Comparison of ENCODE assay signal across 1 cellular context in the genomic region with DNA sequence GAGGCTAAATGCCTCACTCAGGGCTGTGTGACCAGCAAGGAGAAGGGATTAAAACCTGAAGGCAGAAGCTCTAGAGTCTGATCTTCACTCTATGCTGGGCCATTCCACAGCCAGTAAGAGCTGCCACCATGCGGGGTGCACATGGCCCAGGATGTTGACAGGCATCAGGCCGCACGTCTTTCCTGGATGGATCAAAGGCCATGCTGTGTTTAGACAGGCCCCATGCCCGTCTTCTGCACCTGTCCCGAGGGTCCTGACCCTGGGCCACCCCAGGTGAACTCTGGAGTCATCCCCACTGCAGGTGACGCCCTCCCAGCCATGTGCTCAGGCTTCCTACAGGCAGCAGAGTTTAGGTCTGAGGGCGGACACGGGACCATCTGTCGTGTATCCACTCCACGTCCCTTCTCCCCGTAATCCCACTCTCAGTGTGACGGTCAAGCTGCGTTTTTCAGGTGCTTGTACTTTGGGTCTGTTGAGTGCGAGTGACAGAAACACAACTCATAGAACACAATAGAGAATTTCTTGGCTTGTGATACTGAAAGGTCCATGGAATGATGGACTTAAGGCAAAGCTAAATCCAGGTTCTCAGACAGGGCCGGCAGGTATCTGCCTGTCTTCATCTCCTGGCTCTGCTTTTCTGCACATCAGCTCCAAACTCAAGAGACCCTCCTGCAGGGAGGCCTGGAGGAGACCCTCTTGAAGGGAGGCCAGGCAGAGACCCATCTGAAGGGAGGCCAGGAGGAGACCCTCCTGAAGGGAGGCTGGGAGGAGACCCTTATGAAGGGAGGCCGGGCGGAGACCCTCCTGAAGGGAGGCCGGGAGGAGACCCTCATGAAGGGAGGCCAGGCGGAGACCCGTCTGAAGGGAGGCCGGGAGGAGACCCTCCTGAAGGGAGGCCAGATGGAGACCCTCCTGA.
A peak's percentile ranks its signal among the peaks of the same experiment; 100 is the strongest.
TF ChIP-seq lines count a peak whose summit lies in the region.

No MANE protein-coding gene starts in this region.

TF ChIP-seq in HepG2, 621 proteins besides CTCF, POLR2A, EP300 and RAD21 (continued from another document):
- TF ChIP-seq ZSCAN31 (CRISPR knock-in tag; IDR thresholded peaks at IDR 0.05; ENCODE audit: low read depth) (no peak), ELF4 (CRISPR knock-in tag; IDR thresholded peaks at IDR 0.05; ENCODE audit: borderline replicate concordance) (no peak), ZNF883 (CRISPR knock-in tag; IDR thresholded peaks at IDR 0.05; ENCODE audit: not compliant biosample characterization) (no peak), HNRNPLL (IDR thresholded peaks at IDR 0.05; ENCODE audit: low read depth, low read length, poor library complexity, severe bottlenecking) (no peak), ZNF850 (CRISPR knock-in tag; conservative IDR thresholded peaks at IDR 0.05) (no peak), SETDB1 (CRISPR knock-in tag; IDR thresholded peaks at IDR 0.05; ENCODE audit: borderline replicate concordance) (no peak), NPAS2 (CRISPR knock-in tag; IDR thresholded peaks at IDR 0.05; ENCODE audit: borderline replicate concordance) (no peak), ZFP1 (CRISPR knock-in tag; IDR thresholded peaks at IDR 0.05) (no peak), DPF2 (CRISPR knock-in tag; IDR thresholded peaks at IDR 0.05; ENCODE audit: borderline replicate concordance, low read depth) (no peak), DNMT3B (CRISPR knock-in tag; conservative IDR thresholded peaks at IDR 0.05) (no peak), JUND (CRISPR knock-in tag; IDR thresholded peaks at IDR 0.05) (no peak), ZNF317 (CRISPR knock-in tag; IDR thresholded peaks at IDR 0.05) (peak; percentile 30; the same call in 1 of the 2 replicates), NFE2L1 (CRISPR knock-in tag; IDR thresholded peaks at IDR 0.05; ENCODE audit: borderline replicate concordance) (no peak), MBNL3 (CRISPR knock-in tag; conservative IDR thresholded peaks at IDR 0.05) (no peak), TCF7 (IDR thresholded peaks at IDR 0.05; ENCODE audit: low read depth) (peak; percentile 44; the same call in 1 of the 2 replicates), TBP (CRISPR knock-in tag; IDR thresholded peaks at IDR 0.05) (no peak), NFRKB (IDR thresholded peaks at IDR 0.05) (no peak), ZNF431 (CRISPR knock-in tag; IDR thresholded peaks at IDR 0.05; ENCODE audit: borderline replicate concordance, low read depth) (no peak), ZBTB3 (CRISPR knock-in tag; IDR thresholded peaks at IDR 0.05; ENCODE audit: borderline replicate concordance, low read depth) (no peak), MEF2D (CRISPR knock-in tag; IDR thresholded peaks at IDR 0.05) (no peak; the same call in 1 of the 2 replicates), ZNF652 (CRISPR knock-in tag; IDR thresholded peaks at IDR 0.05; ENCODE audit: borderline replicate concordance, low read depth) (no peak), GATA4 (IDR thresholded peaks at IDR 0.05; ENCODE audit: borderline replicate concordance, low read depth) (no peak), KLF12 (CRISPR knock-in tag; IDR thresholded peaks at IDR 0.05; ENCODE audit: borderline replicate concordance) (no peak), MED13 (CRISPR knock-in tag; IDR thresholded peaks at IDR 0.05) (no peak), ZNF557 (CRISPR knock-in tag; IDR thresholded peaks at IDR 0.05) (no peak), RBM22 (optimal IDR thresholded peaks at IDR 0.05; ENCODE audit: low read length) (no peak), ISL2 (CRISPR knock-in tag; IDR thresholded peaks at IDR 0.05) (no peak), FOXJ3 (CRISPR knock-in tag; IDR thresholded peaks at IDR 0.05; ENCODE audit: borderline replicate concordance) (no peak), RARA (CRISPR knock-in tag; IDR thresholded peaks at IDR 0.05) (peak; percentile 96), FOXC1 (CRISPR knock-in tag; IDR thresholded peaks at IDR 0.05; ENCODE audit: borderline replicate concordance) (no peak), ZNF616 (CRISPR knock-in tag; IDR thresholded peaks at IDR 0.05; ENCODE audit: low read depth) (no peak), KDM1A (CRISPR knock-in tag; IDR thresholded peaks at IDR 0.05) (no peak), ZNF75D (CRISPR knock-in tag; IDR thresholded peaks at IDR 0.05; ENCODE audit: borderline replicate concordance) (no peak), ZKSCAN5 (CRISPR knock-in tag; IDR thresholded peaks at IDR 0.05) (no peak)
- TF ChIP-seq, protein P1, sequence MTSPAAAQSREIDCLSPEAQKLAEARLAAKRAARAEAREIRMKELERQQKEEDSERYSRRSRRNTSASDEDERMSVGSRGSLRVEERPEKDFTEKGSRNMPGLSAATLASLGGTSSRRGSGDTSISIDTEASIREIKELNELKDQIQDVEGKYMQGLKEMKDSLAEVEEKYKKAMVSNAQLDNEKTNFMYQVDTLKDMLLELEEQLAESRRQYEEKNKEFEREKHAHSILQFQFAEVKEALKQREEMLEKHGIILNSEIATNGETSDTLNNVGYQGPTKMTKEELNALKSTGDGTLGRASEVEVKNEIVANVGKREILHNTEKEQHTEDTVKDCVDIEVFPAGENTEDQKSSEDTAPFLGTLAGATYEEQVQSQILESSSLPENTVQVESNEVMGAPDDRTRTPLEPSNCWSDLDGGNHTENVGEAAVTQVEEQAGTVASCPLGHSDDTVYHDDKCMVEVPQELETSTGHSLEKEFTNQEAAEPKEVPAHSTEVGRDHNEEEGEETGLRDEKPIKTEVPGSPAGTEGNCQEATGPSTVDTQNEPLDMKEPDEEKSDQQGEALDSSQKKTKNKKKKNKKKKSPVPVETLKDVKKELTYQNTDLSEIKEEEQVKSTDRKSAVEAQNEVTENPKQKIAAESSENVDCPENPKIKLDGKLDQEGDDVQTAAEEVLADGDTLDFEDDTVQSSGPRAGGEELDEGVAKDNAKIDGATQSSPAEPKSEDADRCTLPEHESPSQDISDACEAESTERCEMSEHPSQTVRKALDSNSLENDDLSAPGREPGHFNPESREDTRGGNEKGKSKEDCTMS (CRISPR knock-in tag; conservative IDR thresholded peaks at IDR 0.05) = no peak
- TF ChIP-seq, protein P2, sequence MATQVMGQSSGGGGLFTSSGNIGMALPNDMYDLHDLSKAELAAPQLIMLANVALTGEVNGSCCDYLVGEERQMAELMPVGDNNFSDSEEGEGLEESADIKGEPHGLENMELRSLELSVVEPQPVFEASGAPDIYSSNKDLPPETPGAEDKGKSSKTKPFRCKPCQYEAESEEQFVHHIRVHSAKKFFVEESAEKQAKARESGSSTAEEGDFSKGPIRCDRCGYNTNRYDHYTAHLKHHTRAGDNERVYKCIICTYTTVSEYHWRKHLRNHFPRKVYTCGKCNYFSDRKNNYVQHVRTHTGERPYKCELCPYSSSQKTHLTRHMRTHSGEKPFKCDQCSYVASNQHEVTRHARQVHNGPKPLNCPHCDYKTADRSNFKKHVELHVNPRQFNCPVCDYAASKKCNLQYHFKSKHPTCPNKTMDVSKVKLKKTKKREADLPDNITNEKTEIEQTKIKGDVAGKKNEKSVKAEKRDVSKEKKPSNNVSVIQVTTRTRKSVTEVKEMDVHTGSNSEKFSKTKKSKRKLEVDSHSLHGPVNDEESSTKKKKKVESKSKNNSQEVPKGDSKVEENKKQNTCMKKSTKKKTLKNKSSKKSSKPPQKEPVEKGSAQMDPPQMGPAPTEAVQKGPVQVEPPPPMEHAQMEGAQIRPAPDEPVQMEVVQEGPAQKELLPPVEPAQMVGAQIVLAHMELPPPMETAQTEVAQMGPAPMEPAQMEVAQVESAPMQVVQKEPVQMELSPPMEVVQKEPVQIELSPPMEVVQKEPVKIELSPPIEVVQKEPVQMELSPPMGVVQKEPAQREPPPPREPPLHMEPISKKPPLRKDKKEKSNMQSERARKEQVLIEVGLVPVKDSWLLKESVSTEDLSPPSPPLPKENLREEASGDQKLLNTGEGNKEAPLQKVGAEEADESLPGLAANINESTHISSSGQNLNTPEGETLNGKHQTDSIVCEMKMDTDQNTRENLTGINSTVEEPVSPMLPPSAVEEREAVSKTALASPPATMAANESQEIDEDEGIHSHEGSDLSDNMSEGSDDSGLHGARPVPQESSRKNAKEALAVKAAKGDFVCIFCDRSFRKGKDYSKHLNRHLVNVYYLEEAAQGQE (IDR thresholded peaks at IDR 0.05; ENCODE audit: borderline replicate concordance in 1 of 2, low read depth in 1 of 2, low read length in 2 of 2) = no peak
- TF ChIP-seq, protein P3, sequence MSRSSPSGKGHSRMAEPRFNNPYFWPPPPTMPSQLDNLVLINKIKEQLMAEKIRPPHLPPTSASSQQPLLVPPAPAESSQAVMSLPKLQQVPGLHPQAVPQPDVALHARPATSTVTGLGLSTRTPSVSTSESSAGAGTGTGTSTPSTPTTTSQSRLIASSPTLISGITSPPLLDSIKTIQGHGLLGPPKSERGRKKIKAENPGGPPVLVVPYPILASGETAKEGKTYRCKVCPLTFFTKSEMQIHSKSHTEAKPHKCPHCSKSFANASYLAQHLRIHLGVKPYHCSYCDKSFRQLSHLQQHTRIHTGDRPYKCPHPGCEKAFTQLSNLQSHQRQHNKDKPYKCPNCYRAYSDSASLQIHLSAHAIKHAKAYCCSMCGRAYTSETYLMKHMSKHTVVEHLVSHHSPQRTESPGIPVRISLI (CRISPR knock-in tag; IDR thresholded peaks at IDR 0.05; ENCODE audit: borderline replicate concordance) = no peak
- TF ChIP-seq, protein P4, sequence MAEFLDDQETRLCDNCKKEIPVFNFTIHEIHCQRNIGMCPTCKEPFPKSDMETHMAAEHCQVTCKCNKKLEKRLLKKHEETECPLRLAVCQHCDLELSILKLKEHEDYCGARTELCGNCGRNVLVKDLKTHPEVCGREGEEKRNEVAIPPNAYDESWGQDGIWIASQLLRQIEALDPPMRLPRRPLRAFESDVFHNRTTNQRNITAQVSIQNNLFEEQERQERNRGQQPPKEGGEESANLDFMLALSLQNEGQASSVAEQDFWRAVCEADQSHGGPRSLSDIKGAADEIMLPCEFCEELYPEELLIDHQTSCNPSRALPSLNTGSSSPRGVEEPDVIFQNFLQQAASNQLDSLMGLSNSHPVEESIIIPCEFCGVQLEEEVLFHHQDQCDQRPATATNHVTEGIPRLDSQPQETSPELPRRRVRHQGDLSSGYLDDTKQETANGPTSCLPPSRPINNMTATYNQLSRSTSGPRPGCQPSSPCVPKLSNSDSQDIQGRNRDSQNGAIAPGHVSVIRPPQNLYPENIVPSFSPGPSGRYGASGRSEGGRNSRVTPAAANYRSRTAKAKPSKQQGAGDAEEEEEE (CRISPR knock-in tag; IDR thresholded peaks at IDR 0.05; ENCODE audit: borderline replicate concordance) = no peak
- TF ChIP-seq, protein P5, sequence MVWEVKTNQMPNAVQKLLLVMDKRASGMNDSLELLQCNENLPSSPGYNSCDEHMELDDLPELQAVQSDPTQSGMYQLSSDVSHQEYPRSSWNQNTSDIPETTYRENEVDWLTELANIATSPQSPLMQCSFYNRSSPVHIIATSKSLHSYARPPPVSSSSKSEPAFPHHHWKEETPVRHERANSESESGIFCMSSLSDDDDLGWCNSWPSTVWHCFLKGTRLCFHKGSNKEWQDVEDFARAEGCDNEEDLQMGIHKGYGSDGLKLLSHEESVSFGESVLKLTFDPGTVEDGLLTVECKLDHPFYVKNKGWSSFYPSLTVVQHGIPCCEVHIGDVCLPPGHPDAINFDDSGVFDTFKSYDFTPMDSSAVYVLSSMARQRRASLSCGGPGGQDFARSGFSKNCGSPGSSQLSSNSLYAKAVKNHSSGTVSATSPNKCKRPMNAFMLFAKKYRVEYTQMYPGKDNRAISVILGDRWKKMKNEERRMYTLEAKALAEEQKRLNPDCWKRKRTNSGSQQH (CRISPR knock-in tag; IDR thresholded peaks at IDR 0.05; ENCODE audit: low read depth) = no peak
